ENCODE assay signal across 1 cellular context in genomic region chr16:75488322-75488721, GRCh38.
TF ChIP-seq lines count a peak whose summit lies in the region.

No MANE protein-coding gene starts in this region.

TF ChIP-seq in K562, 482 proteins besides CTCF, POLR2A, EP300 and RAD21:
- TF ChIP-seq ZNF175 (CRISPR knock-in tag; IDR thresholded peaks at IDR 0.05; ENCODE audit: low read depth) (no peak), ZBTB1 (CRISPR knock-in tag; IDR thresholded peaks at IDR 0.05; ENCODE audit: borderline replicate concordance, low read depth) (no peak), CC2D1A (IDR thresholded peaks at IDR 0.05) (no peak), CBFB (CRISPR knock-in tag; IDR thresholded peaks at IDR 0.05) (no peak), RNF219 (CRISPR knock-in tag; IDR thresholded peaks at IDR 0.05) (no peak), ZNF695 (CRISPR knock-in tag; IDR thresholded peaks at IDR 0.05) (no peak), SAFB2 (IDR thresholded peaks at IDR 0.05; ENCODE audit: borderline replicate concordance, low read depth, low read length, severe bottlenecking) (no peak), E2F6 (IDR thresholded peaks at IDR 0.05; ENCODE audit: borderline replicate concordance in 1 of 2, extremely low read depth in 1 of 2, insufficient read depth in 1 of 2, insufficient read length in 1 of 2, low read depth in 1 of 2, low read length in 1 of 2, poor library complexity in 1 of 2, severe bottlenecking in 1 of 2) (no peak), JUN (IDR thresholded peaks at IDR 0.05; ENCODE audit: borderline replicate concordance, low read depth, low read length) (no peak), JUN (CRISPR knock-in tag; IDR thresholded peaks at IDR 0.05; ENCODE audit: borderline replicate concordance) (no peak), ZNF133 (CRISPR knock-in tag; IDR thresholded peaks at IDR 0.05) (no peak), PHTF2 (CRISPR knock-in tag; IDR thresholded peaks at IDR 0.05) (no peak), ZNF431 (CRISPR knock-in tag; IDR thresholded peaks at IDR 0.05) (no peak), CAMTA2 (CRISPR knock-in tag; conservative IDR thresholded peaks at IDR 0.05) (no peak), HDAC1 (IDR thresholded peaks at IDR 0.05) (no peak), STAT5A (IDR thresholded peaks at IDR 0.05; ENCODE audit: borderline replicate concordance, low read length) (no peak), ATF7 (IDR thresholded peaks at IDR 0.05) (no peak), ZNF280A (IDR thresholded peaks at IDR 0.05; ENCODE audit: low read depth, partially characterized antibody) (no peak), ARNT (IDR thresholded peaks at IDR 0.05) (no peak), HINFP (tag; conservative IDR thresholded peaks at IDR 0.05; ENCODE audit: low read depth) (no peak)
- TF ChIP-seq, protein P1, sequence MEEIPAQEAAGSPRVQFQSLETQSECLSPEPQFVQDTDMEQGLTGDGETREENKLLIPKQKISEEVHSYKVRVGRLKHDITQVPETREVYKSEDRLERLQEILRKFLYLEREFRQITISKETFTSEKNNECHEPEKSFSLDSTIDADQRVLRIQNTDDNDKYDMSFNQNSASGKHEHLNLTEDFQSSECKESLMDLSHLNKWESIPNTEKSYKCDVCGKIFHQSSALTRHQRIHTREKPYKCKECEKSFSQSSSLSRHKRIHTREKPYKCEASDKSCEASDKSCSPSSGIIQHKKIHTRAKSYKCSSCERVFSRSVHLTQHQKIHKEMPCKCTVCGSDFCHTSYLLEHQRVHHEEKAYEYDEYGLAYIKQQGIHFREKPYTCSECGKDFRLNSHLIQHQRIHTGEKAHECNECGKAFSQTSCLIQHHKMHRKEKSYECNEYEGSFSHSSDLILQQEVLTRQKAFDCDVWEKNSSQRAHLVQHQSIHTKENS (CRISPR knock-in tag; IDR thresholded peaks at IDR 0.05), result no peak
